29 cellular contexts compared by ENCODE assay signal in the genomic region with DNA sequence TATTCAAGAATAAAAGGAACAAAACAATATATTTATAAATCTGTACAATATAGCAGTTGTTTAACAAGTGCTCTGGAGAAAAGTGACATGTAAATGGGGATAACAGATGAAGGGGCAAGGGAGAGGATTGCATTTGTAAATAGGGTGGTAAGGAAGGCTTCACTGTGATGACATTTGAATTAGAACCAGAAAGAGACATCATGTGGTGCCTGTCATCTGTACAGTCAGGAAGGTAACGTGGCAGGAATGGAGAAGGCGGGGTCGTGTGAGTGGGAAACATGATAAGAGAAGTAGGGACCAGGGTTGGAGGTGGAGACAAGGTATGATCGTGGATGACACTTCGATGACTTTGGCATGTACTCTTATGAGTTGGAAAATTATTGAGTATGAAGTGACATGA.
"Had no signal": no experiment of that assay in that cellular context is flagged by ENCODE, and none has a peak within 500 bp of the region (broad histone marks: within the 10 kb centered on the region; RNA-seq: fewer than 3 reads in every experiment).

No MANE protein-coding gene starts in this region.

- H3K4me1 ChIP-seq: stomach, suprapubic skin, testis, thyroid gland, tibial nerve, transverse colon, upper lobe of left lung, upper lobe of right lung, uterus, vagina had no signal

- H3K27ac Mint-ChIP-seq: stimulated activated effector memory CD8-positive, alpha-beta T cell treated with anti-CD3 and anti-CD28 coated beads, Interleukin-12 subunit alpha, Interleukin-12 subunit beta, amount 100 ng/mL, for 72 hours; stimulated activated memory B cell treated with anti-CD40 and anti-IgM and Interleukin-4, amounts not matched to agents 10 μg/mL and 1 μg/mL and 100 μg/mL, for 72 hours; stimulated activated naive B cell treated with anti-CD40 and anti-IgM and Interleukin-4, amounts not matched to agents 10 μg/mL and 1 μg/mL and 100 μg/mL, for 72 hours; stimulated activated naive CD8-positive, alpha-beta T cell treated with anti-CD3 and anti-CD28 coated beads, Interleukin-15, amount 100 ng/mL, for 72 hours; stimulated activated naive CD8-positive, alpha-beta T cell treated with anti-CD3 and anti-CD28 coated beads, Interleukin-15, Interleukin-2, amounts not matched to agents 100 ng/mL and 50 ng/mL, for 24 hours; type B pancreatic cell had no signal

- H3K4me3 ChIP-seq: stomach, suprapubic skin, testis, thoracic aorta, thyroid gland, tibial artery, tibial nerve, transverse colon, upper lobe of left lung, upper lobe of right lung, uterus, vagina had no signal

- H3K4me1 Mint-ChIP-seq: stimulated activated effector memory CD8-positive, alpha-beta T cell treated with anti-CD3 and anti-CD28 coated beads, Interleukin-12 subunit alpha, Interleukin-12 subunit beta, amount 100 ng/mL, for 72 hours; stimulated activated memory B cell treated with anti-CD40 and anti-IgM and Interleukin-4, amounts not matched to agents 10 μg/mL and 1 μg/mL and 100 μg/mL, for 72 hours; stimulated activated naive B cell treated with anti-CD40 and anti-IgM and Interleukin-4, amounts not matched to agents 10 μg/mL and 1 μg/mL and 100 μg/mL, for 72 hours; stimulated activated naive CD8-positive, alpha-beta T cell treated with anti-CD3 and anti-CD28 coated beads, Interleukin-15, amount 100 ng/mL, for 72 hours had no signal

- H3K27ac ChIP-seq: stomach, suprapubic skin, testis, thoracic aorta, thyroid gland, tibial artery, tibial nerve, transverse colon, upper lobe of left lung, upper lobe of right lung, uterus, vagina had no signal

- H3K36me3 ChIP-seq: stomach, suprapubic skin, thoracic aorta, thyroid gland, tibial artery, tibial nerve, transverse colon, upper lobe of left lung, upper lobe of right lung, uterus, vagina had no signal

- DNase-seq: stimulated activated CD4-positive, alpha-beta T cell treated with anti-CD3 and anti-CD28 coated beads, Interleukin-2, amount 100 ng/mL, for 48 hours; stimulated activated CD4-positive, alpha-beta T cell treated with anti-CD3 and anti-CD28 coated beads, Interleukin-4, amount 100 ng/mL, for 1 hour; stimulated activated CD4-positive, alpha-beta T cell treated with anti-CD3 and anti-CD28 coated beads, Interleukin-4, amount 100 ng/mL, for 24 hours; stimulated activated CD4-positive, alpha-beta T cell treated with anti-CD3 and anti-CD28 coated beads, Interleukin-4, amount 100 ng/mL, for 4 hours; stimulated activated CD8-positive, alpha-beta memory T cell treated with anti-CD3 and anti-CD28 coated beads, Interleukin-4, amount 100 ng/mL, for 48 hours; stimulated activated naive B cell treated with anti-CD40 and anti-IgM and Interleukin-4, amounts not matched to agents 10 μg/mL and 1 μg/mL and 100 μg/mL, for 72 hours; stimulated activated naive CD4-positive, alpha-beta T cell; stimulated activated naive CD4-positive, alpha-beta T cell treated with Interleukin-2 at 50 U/mL for 16 hours; stimulated activated naive CD8-positive, alpha-beta T cell treated with anti-CD3 and anti-CD28 coated beads, Interleukin-15, amount 100 ng/mL, for 72 hours; stimulated activated naive CD8-positive, alpha-beta T cell treated with anti-CD3 and anti-CD28 coated beads, Interleukin-15, Interleukin-2, amounts not matched to agents 100 U/mL and 50 U/mL, for 24 hours; stomach; substantia nigra; testis; thyroid gland; tibial artery; transverse colon; trophoblast cell; upper lobe of left lung; upper lobe of right lung; uterus had no signal

- H3K9me3 ChIP-seq: testis, thyroid gland, transverse colon, upper lobe of right lung, uterus, vagina had no signal

- FAIRE-seq: urothelium cell line had no signal

- H3K27me3 ChIP-seq: stomach, suprapubic skin, testis, thyroid gland, tibial artery, tibial nerve, transverse colon, upper lobe of left lung, upper lobe of right lung, uterus, vagina had no signal

- H3K4me3 Mint-ChIP-seq: stimulated activated effector memory CD8-positive, alpha-beta T cell treated with anti-CD3 and anti-CD28 coated beads, Interleukin-12 subunit alpha, Interleukin-12 subunit beta, amount 100 ng/mL, for 72 hours; stimulated activated memory B cell treated with anti-CD40 and anti-IgM and Interleukin-4, amounts not matched to agents 10 μg/mL and 1 μg/mL and 100 μg/mL, for 72 hours; stimulated activated naive B cell treated with anti-CD40 and anti-IgM and Interleukin-4, amounts not matched to agents 10 μg/mL and 1 μg/mL and 100 μg/mL, for 72 hours; stimulated activated naive CD8-positive, alpha-beta T cell treated with anti-CD3 and anti-CD28 coated beads, Interleukin-15, amount 100 ng/mL, for 72 hours; stimulated activated naive CD8-positive, alpha-beta T cell treated with anti-CD3 and anti-CD28 coated beads, Interleukin-15, Interleukin-2, amounts not matched to agents 100 ng/mL and 50 ng/mL, for 24 hours; type B pancreatic cell had no signal

- H3K36me3 Mint-ChIP-seq: stimulated activated memory B cell treated with anti-CD40 and anti-IgM and Interleukin-4, amounts not matched to agents 10 μg/mL and 1 μg/mL and 100 μg/mL, for 72 hours; stimulated activated naive B cell treated with anti-CD40 and anti-IgM and Interleukin-4, amounts not matched to agents 10 μg/mL and 1 μg/mL and 100 μg/mL, for 72 hours; type B pancreatic cell had no signal

- ATAC-seq: stimulated activated effector memory CD8-positive, alpha-beta T cell treated with anti-CD3 and anti-CD28 coated beads, Interleukin-12 subunit alpha, Interleukin-12 subunit beta, amount 100 ng/mL, for 72 hours; stimulated activated memory B cell treated with anti-CD40 and anti-IgM and Interleukin-4, amounts not matched to agents 10 μg/mL and 1 μg/mL and 100 μg/mL, for 72 hours; stimulated activated naive B cell treated with anti-CD40 and anti-IgM and Interleukin-4, amounts not matched to agents 10 μg/mL and 1 μg/mL and 100 μg/mL, for 72 hours; stimulated activated naive CD8-positive, alpha-beta T cell treated with anti-CD3 and anti-CD28 coated beads, Interleukin-15, amount 100 ng/mL, for 72 hours; stimulated activated naive CD8-positive, alpha-beta T cell treated with anti-CD3 and anti-CD28 coated beads, Interleukin-15, Interleukin-2, amounts not matched to agents 100 U/mL and 50 U/mL, for 24 hours; upper lobe of right lung had no signal

- H3K27me3 Mint-ChIP-seq: stimulated activated memory B cell treated with anti-CD40 and anti-IgM and Interleukin-4, amounts not matched to agents 10 μg/mL and 1 μg/mL and 100 μg/mL, for 72 hours; stimulated activated naive B cell treated with anti-CD40 and anti-IgM and Interleukin-4, amounts not matched to agents 10 μg/mL and 1 μg/mL and 100 μg/mL, for 72 hours; stimulated activated naive CD8-positive, alpha-beta T cell treated with anti-CD3 and anti-CD28 coated beads, Interleukin-15, amount 100 ng/mL, for 72 hours; stimulated activated naive CD8-positive, alpha-beta T cell treated with anti-CD3 and anti-CD28 coated beads, Interleukin-15, Interleukin-2, amounts not matched to agents 100 ng/mL and 50 ng/mL, for 24 hours had no signal
